Comparison of ENCODE assay signal across 26 cellular contexts in the genomic region with DNA sequence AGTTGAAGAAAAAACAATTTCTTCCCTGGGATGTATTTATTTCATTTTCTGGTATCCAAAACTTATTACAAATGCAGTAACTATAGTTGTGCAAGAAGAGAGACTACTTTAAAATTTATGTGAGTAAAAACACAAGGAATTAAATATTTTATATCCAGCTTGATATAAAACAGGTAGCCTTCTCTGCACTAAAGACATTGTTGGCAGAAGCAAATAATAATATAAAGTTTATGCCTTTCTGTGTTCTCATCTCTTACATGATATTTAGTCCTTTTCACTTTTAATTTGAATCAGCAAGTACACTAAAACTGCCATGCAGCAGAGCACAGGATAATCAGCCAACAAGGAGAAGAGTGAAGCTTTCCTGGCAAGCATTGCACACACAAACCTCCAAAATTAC.
"Had no signal": no experiment of that assay in that cellular context is flagged by ENCODE, and none has a peak within 500 bp of the region (broad histone marks: within the 10 kb centered on the region; RNA-seq: fewer than 3 reads in every experiment).

No MANE protein-coding gene starts in this region.

- H2AFZ ChIP-seq: hepatocyte, parathyroid adenoma had no signal

- H3K4me3 ChIP-seq: coronary artery, esophagus muscularis mucosa, gastroesophageal sphincter, heart left ventricle, hepatocyte, lung, right atrium auricular region, smooth muscle cell, thyroid gland had no signal

- DNase-seq: dermis blood vessel endothelial cell; effector memory CD4-positive, alpha-beta T cell; foreskin keratinocyte; heart left ventricle; kidney; naive B cell; stimulated activated CD4-positive, alpha-beta T cell treated with anti-CD3 and anti-CD28 coated beads, Interleukin-12 subunit alpha, Interleukin-12 subunit beta, amount 100 ng/mL, for 4 hours; stimulated activated CD4-positive, alpha-beta T cell treated with anti-CD3 and anti-CD28 coated beads, Interleukin-1b, Interleukin-23, amount 100 ng/mL, for 48 hours; stimulated activated CD4-positive, alpha-beta T cell treated with anti-CD3 and anti-CD28 coated beads, Interleukin-4, amount 100 ng/mL, for 1 hour; stimulated activated CD8-positive, alpha-beta memory T cell treated with anti-CD3 and anti-CD28 coated beads, Interleukin-4, amount 100 ng/mL, for 48 hours; stimulated activated naive CD4-positive, alpha-beta T cell; stimulated activated naive CD8-positive, alpha-beta T cell treated with anti-CD3 and anti-CD28 coated beads, Interleukin-15, amount 100 ng/mL, for 72 hours; thyroid gland; trophoblast cell had no signal

- H3K4me1 ChIP-seq: gastroesophageal sphincter, heart left ventricle, parathyroid adenoma, right atrium auricular region, thyroid gland had no signal

- H3K36me3 ChIP-seq: esophagus muscularis mucosa, gastroesophageal sphincter, heart left ventricle, neutrophil, right atrium auricular region, thyroid gland had no signal

- H3K9me3 ChIP-seq: esophagus muscularis mucosa, gastroesophageal sphincter, heart left ventricle, neutrophil, right atrium auricular region, thyroid gland had no signal

- ATAC-seq: foreskin keratinocyte; gastroesophageal sphincter; heart left ventricle; left lobe of liver; natural killer cell treated with Interleukin-12 subunit alpha and Interleukin-12 subunit beta and Interleukin-15 and Interleukin-18, amount 100 ng/mL, for 72 hours; sciatic nerve; stimulated activated naive CD8-positive, alpha-beta T cell treated with anti-CD3 and anti-CD28 coated beads, Interleukin-15, amount 100 ng/mL, for 72 hours had no signal

- H3K4me2 ChIP-seq: hepatocyte, smooth muscle cell had no signal

- H3K27ac ChIP-seq: coronary artery, esophagus muscularis mucosa, foreskin keratinocyte, gastroesophageal sphincter, hepatocyte, neutrophil, parathyroid adenoma, right atrium auricular region, thyroid gland had no signal

- H3K9ac ChIP-seq: parathyroid adenoma had no signal

- H3K27me3 ChIP-seq: esophagus muscularis mucosa, foreskin keratinocyte, gastroesophageal sphincter, heart left ventricle, hepatocyte, neutrophil, right atrium auricular region, thyroid gland had no signal

- H3K79me2 ChIP-seq: hepatocyte, parathyroid adenoma had no signal
